21 cellular contexts compared by ENCODE assay signal in genomic region chr7:152367170-152367569, GRCh38.
"Had no signal": no experiment of that assay in that cellular context is flagged by ENCODE, and none has a peak within 500 bp of the region (broad histone marks: within the 10 kb centered on the region; RNA-seq: fewer than 3 reads in every experiment).

No MANE protein-coding gene starts in this region.

- H3K27ac ChIP-seq: body of pancreas had no signal

- ATAC-seq: activated CD8-positive, alpha-beta memory T cell treated with anti-CD3 and anti-CD28 coated beads, Interleukin-2, amount 10 ng/mL, durations not matched to agents 7 days and 5 days; body of pancreas; PC-3 had no signal

- DNase-seq: activated CD4-positive, alpha-beta T cell treated with anti-CD3 and anti-CD28 coated beads, Interleukin-2, amount 10 ng/mL, durations not matched to agents 24 days and 14 days; activated CD4-positive, alpha-beta T cell treated with anti-CD3 and anti-CD28 coated beads, Interleukin-2, amount 50 U/mL, for 48 hours; activated CD4-positive, CD25-positive, alpha-beta regulatory T cell treated with anti-CD3 and anti-CD28 coated beads, Interleukin-2, amount 50 U/mL, for 72 hours; activated CD8-positive, alpha-beta memory T cell treated with anti-CD3 and anti-CD28 coated beads, Interleukin-2, amount 10 ng/mL, durations not matched to agents 7 days and 5 days; activated effector memory CD4-positive, alpha-beta T cell treated with Interleukin-2 at 50 U/mL for 16 hours; activated naive CD4-positive, alpha-beta T cell; activated T-cell treated with anti-CD3 and anti-CD28 coated beads, Interleukin-2, amount 50 U/mL, for 24 hours; Kasumi-1; KBM-7; NCI-H1048; NCI-H146; NCI-H187 treated with DMSO at 0.1 percent for 48 hours; NCI-H2081 treated with DMSO at 0.1 percent for 48 hours; NCI-H446; NCI-H524; PC-3; SHP77 treated with DMSO at 0.1 percent for 48 hours had no signal

- H3K4me3 ChIP-seq: body of pancreas had no signal

- H3K27me3 Mint-ChIP-seq: activated CD4-positive, alpha-beta T cell treated with anti-CD3 and anti-CD28 coated beads, Interleukin-2, amount 10 ng/mL, durations not matched to agents 24 days and 14 days; activated CD8-positive, alpha-beta memory T cell treated with anti-CD3 and anti-CD28 coated beads, Interleukin-2, amount 10 ng/mL, durations not matched to agents 7 days and 5 days; activated naive CD4-positive, alpha-beta T cell treated with anti-CD3 and anti-CD28 coated beads, Interleukin-2, amount 50 U/mL, for 24 hours; activated T-cell treated with anti-CD3 and anti-CD28 coated beads, Interleukin-2, amount 50 U/mL, for 24 hours had no signal

- H3K27ac Mint-ChIP-seq: activated CD4-positive, alpha-beta T cell treated with anti-CD3 and anti-CD28 coated beads, Interleukin-2, amount 10 ng/mL, durations not matched to agents 24 days and 14 days; activated CD8-positive, alpha-beta memory T cell treated with anti-CD3 and anti-CD28 coated beads, Interleukin-2, amount 10 ng/mL, durations not matched to agents 7 days and 5 days; activated naive CD4-positive, alpha-beta T cell treated with anti-CD3 and anti-CD28 coated beads, Interleukin-2, amount 50 U/mL, for 24 hours; activated T-cell treated with anti-CD3 and anti-CD28 coated beads, Interleukin-2, amount 50 U/mL, for 24 hours; activated T-helper 1 cell treated with anti-CD3 and anti-CD28 coated beads, Interleukin-12 subunit alpha, Interleukin-12 subunit beta, Interleukin-2, Interleukin-4 antibody, amounts not matched to agents 30 ng/mL and 10 ng/mL and 1 ng/mL, durations not matched to agents 14 hours and 24 hours and 36 hours; T-helper 1 cell treated with Interleukin-12 subunit alpha and Interleukin-12 subunit beta and Interleukin-4 antibody, amounts not matched to agents 30 μg/mL and 1 μg/mL, for 36 hours had no signal

- H3K27me3 ChIP-seq: body of pancreas had no signal

- H3K9me3 ChIP-seq: body of pancreas had no signal

- H3K4me3 Mint-ChIP-seq: activated CD4-positive, alpha-beta T cell treated with anti-CD3 and anti-CD28 coated beads, Interleukin-2, amount 10 ng/mL, durations not matched to agents 24 days and 14 days; activated CD8-positive, alpha-beta memory T cell treated with anti-CD3 and anti-CD28 coated beads, Interleukin-2, amount 10 ng/mL, durations not matched to agents 7 days and 5 days; activated naive CD4-positive, alpha-beta T cell treated with anti-CD3 and anti-CD28 coated beads, Interleukin-2, amount 50 U/mL, for 24 hours; activated T-cell treated with anti-CD3 and anti-CD28 coated beads, Interleukin-2, amount 50 U/mL, for 24 hours; activated T-helper 1 cell treated with anti-CD3 and anti-CD28 coated beads, Interleukin-12 subunit alpha, Interleukin-12 subunit beta, Interleukin-2, Interleukin-4 antibody, amounts not matched to agents 30 ng/mL and 10 ng/mL and 1 ng/mL, durations not matched to agents 14 hours and 24 hours and 36 hours; T-helper 1 cell treated with Interleukin-12 subunit alpha and Interleukin-12 subunit beta and Interleukin-4 antibody, amounts not matched to agents 30 μg/mL and 1 μg/mL, for 36 hours had no signal
